In the genomic region with DNA sequence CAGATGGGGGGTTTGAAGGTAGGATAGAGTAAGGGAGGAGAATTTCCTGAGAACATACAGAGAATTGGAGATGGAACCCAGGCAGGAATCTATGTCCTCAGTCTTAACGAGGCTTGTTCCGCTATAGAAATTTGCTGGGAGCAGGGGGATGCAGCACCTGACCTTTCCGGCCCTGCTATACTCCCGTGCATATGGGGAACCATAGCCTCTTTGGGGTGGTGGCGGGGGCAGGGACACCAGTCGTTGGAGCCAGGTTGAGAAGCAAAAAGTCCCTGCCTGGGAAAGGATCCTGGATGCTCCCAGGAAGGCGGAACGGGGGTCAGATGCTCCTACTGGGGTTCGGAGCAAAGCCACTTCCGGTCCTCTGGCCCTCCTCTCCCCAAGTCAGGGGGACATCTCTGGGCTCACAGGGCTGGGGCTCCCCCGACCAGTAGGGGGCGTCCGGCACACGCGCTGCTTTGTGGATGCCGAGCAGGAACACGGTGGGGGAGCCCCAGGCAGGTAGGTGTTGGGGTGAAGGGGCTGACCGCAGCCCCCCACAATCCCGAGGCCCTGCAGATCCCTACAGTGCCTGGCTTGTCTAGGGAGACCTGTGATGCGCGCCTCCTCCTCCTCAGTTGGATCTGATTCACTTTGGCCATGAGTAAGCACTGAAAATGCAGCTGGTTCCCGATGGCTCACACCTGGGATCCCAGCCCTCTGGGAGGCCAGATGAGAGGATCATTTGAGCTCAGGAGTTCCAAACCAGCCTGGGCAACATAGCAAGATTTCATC, we compare ENCODE assay signal across 8 cellular contexts. TPM values are rescaled to one million over a fixed set of nuclear protein-coding genes. Genes with fewer than 3 reads are reported as not detected.
DNase-seq lines count a peak whose midpoint lies in the region; ATAC-seq and TF ChIP-seq lines count a peak whose summit lies in the region.

No MANE protein-coding gene starts in this region.

- H3K27ac ChIP-seq in OCI-LY7 (ENCODE audit: low read depth, low read length, poor library complexity, severe bottlenecking), result no peak overlapping the region

- H3K4me1 ChIP-seq in OCI-LY7 (ENCODE audit: insufficient read depth, low read length, poor library complexity, severe bottlenecking), result peaks cover 5% of the 10 kb centered on the region

- TF ChIP-seq CTCF in OCI-LY7 (conservative IDR thresholded peaks at IDR 0.05; ENCODE audit: low read length) (peak; percentile 99), fibroblast of mammary gland (conservative IDR thresholded peaks at IDR 0.05; ENCODE audit: control insufficient read depth, insufficient read depth, low read depth, low read length) (peak; percentile 73)

- no TSS peak for BruUV-seq in OCI-LY7 (replicated peaks; lab: Mats Ljungman, UMichigan)

- intact Hi-C loops in OCI-LY7 (cut with micrococcal nuclease; ENCODE audit: unreplicated experiment), result loop anchor here (1.0 to 5.0 kb wide), 2 partner anchors 42 to 114 kb away; no protein-coding TSS in a partner anchor

- no peaks in the 10 kb centered on the region for H4K20me1 ChIP-seq in OCI-LY7 (ENCODE audit: insufficient read depth, low read length)

- H3K4me3 Mint-ChIP-seq in activated T-cell treated with anti-CD3 and anti-CD28 coated beads, Interleukin-2, amount 50 U/mL, for 4 hours, result peak overlapping the region; percentile 49

- no peaks in the 10 kb centered on the region for H3K9me3 ChIP-seq in OCI-LY7 (ENCODE audit: low read length)

- no peaks in the 10 kb centered on the region for H3K36me3 Mint-ChIP-seq in activated T-cell treated with anti-CD3 and anti-CD28 coated beads, Interleukin-2, amount 50 U/mL, for 4 hours (ENCODE audit: insufficient read depth)

- H3K4me1 Mint-ChIP-seq in activated T-cell treated with anti-CD3 and anti-CD28 coated beads, Interleukin-2, amount 50 U/mL, for 4 hours (ENCODE audit: low read depth), result peaks cover 8% of the 10 kb centered on the region

- peak; percentile 56 for ATAC-seq in HG02840 (IDR thresholded peaks at IDR 0.05; ENCODE audit: low FRiP score, unreplicated experiment)
- peak; percentile 93 to 96 for ATAC-seq in activated T-cell treated with anti-CD3 and anti-CD28 coated beads, Interleukin-2, amount 50 U/mL, for 4 hours

- DNase-seq in NCI-H1417 (lab: John Stamatoyannopoulos, UW), result peak; percentile 37 to 59 (median 51)
- DNase-seq in NCI-H1417 treated with DMSO at 0.1 percent for 48 hours (lab: John Stamatoyannopoulos, UW), result no peak
- DNase-seq in OCI-LY7 (ENCODE audit: low spot score), result peak; percentile 79
- peak; percentile 84 for DNase-seq in activated T-cell treated with anti-CD3 and anti-CD28 coated beads, Interleukin-2, amount 50 U/mL, for 4 hours
- peak; percentile 75 for DNase-seq in fibroblast of mammary gland (ENCODE audit: low read depth)
- DNase-seq in nucleus accumbens (lab: John Stamatoyannopoulos, UW), result peak in 47 of 56 donors; percentile 14 to 85 (median 49)
- DNase-seq in superior temporal gyrus (ENCODE audit: extremely low spot score), result peak; percentile 79

- no peaks in the 10 kb centered on the region for H3K9me2 ChIP-seq in OCI-LY7 (ENCODE audit: insufficient read depth, low read length)

- H3K4me2 ChIP-seq in OCI-LY7 (ENCODE audit: low read length), result peak overlapping the region; percentile 21

- CTCF ChIA-PET in OCI-LY7 (lab: Charles Lee; ENCODE audit: unreplicated experiment), result no interaction called here

- H3K9me3 Mint-ChIP-seq in activated T-cell treated with anti-CD3 and anti-CD28 coated beads, Interleukin-2, amount 50 U/mL, for 4 hours, result no peaks in the 10 kb centered on the region

- peaks cover 19% of the 10 kb centered on the region for H3K27me3 Mint-ChIP-seq in activated T-cell treated with anti-CD3 and anti-CD28 coated beads, Interleukin-2, amount 50 U/mL, for 4 hours (ENCODE audit: low read depth)

- no peaks in the 10 kb centered on the region for H3K79me2 ChIP-seq in OCI-LY7 (ENCODE audit: insufficient read depth, low read depth, low read length)

- no peak overlapping the region; the same call in 1 of the 2 replicates for H2AFZ ChIP-seq in OCI-LY7 (ENCODE audit: low read length)

- no peak overlapping the region for H3K4me3 ChIP-seq in OCI-LY7 (ENCODE audit: low read depth, low read length, poor library complexity, severe bottlenecking)
- H3K4me3 ChIP-seq in fibroblast of mammary gland (ENCODE audit: control insufficient read depth, low read depth, low read length), result no peak overlapping the region

- no peaks in the 10 kb centered on the region for H3K36me3 ChIP-seq in OCI-LY7 (ENCODE audit: insufficient read depth, low read length)

- POLR2A ChIA-PET in OCI-LY7 (lab: Charles Lee), result no interaction called here

RNA-seq across cellular contexts. Expression of a gene that starts 15.5 kb away (rescaled TPM):
- 30.8 and 41.2 TPM in 2 replicates for total RNA-seq in OCI-LY7 (2014; rRNA removed; shearing (Covaris generic))
- total RNA-seq in OCI-LY7 (2022), result 41.9 and 43.2 TPM in 2 replicates
- 10 to 100 TPM; 61.3 to 77.9 (median 65.5) TPM for total RNA-seq in activated T-cell treated with anti-CD3 and anti-CD28 coated beads, Interleukin-2, amount 50 U/mL, for 4 hours

RNA-seq across cellular contexts. Expression of a gene that starts 27.5 kb away (rescaled TPM):
- not detected in 2 replicates for total RNA-seq in OCI-LY7 (2014; rRNA removed; shearing (Covaris generic))
- total RNA-seq in OCI-LY7 (2022), result 0.08 TPM in 1 of 2 replicates, not detected in the other
- under 1 TPM; 0.11 to 0.19 (median 0.13) TPM for total RNA-seq in activated T-cell treated with anti-CD3 and anti-CD28 coated beads, Interleukin-2, amount 50 U/mL, for 4 hours

RNA-seq across cellular contexts. Expression of a gene that starts 46.5 kb away (rescaled TPM):
- not detected in 2 replicates for total RNA-seq in OCI-LY7 (2014; rRNA removed; shearing (Covaris generic))
- total RNA-seq in OCI-LY7 (2022), result not detected in 2 replicates
- total RNA-seq in activated T-cell treated with anti-CD3 and anti-CD28 coated beads, Interleukin-2, amount 50 U/mL, for 4 hours, result under 1 TPM in 1 of 3 donors, not detected in 2; 0.05 TPM
